ENCODE assay signal across 11 cellular contexts in genomic region chr18:10139783-10140410, GRCh38.
A peak's percentile ranks its signal among the peaks of the same experiment; 100 is the strongest.
DNase-seq lines count a peak whose midpoint lies in the region; ATAC-seq, FAIRE-seq and TF ChIP-seq lines count a peak whose summit lies in the region.
"Had no signal": no experiment of that assay in that cellular context is flagged by ENCODE, and none has a peak within 500 bp of the region (broad histone marks: within the 10 kb centered on the region; RNA-seq: fewer than 3 reads in every experiment).

No MANE protein-coding gene starts in this region.

- H3K27ac ChIP-seq in epithelial cell of prostate (no peak overlapping the region), pancreas (peak overlapping the region; percentile 2 to 78 (median 62))

- peaks cover 6 to 16% (median 9%) of the 10 kb centered on the region in 3 donors for H3K4me1 ChIP-seq in pancreas

- ATAC-seq in pancreas (peak in 1 of 4 donors; percentile 11), GM18907 (IDR thresholded peaks at IDR 0.05; ENCODE audit: unreplicated experiment) (no peak), HG02840 (IDR thresholded peaks at IDR 0.05; ENCODE audit: low FRiP score, unreplicated experiment) (no peak)
- ATAC-seq: natural killer cell treated with Interleukin-12 subunit alpha and Interleukin-12 subunit beta and Interleukin-15 and Interleukin-18, amount 100 ng/mL, for 72 hours; stimulated activated naive CD8-positive, alpha-beta T cell treated with anti-CD3 and anti-CD28 coated beads, Interleukin-15, Interleukin-2, amounts not matched to agents 100 U/mL and 50 U/mL, for 24 hours had no signal

- no peaks in the 10 kb centered on the region for H3K9me3 ChIP-seq in pancreas

- no peak for FAIRE-seq in pancreas (lab: Jason Lieb, UNC)

- peak; percentile 91 for DNase-seq in EH (ENCODE audit: low read depth)
- peak; percentile 9 for DNase-seq in NCI-H460 (ENCODE audit: extremely low read depth, low read depth)
- DNase-seq in epithelial cell of prostate (ENCODE audit: low read depth, low spot score): peak; percentile 24
- DNase-seq in pancreas: no peak
- no peak for DNase-seq in head of caudate nucleus
- DNase-seq in effector CD4-positive, alpha-beta T cell: no peak
- DNase-seq: activated CD4-positive, alpha-beta T cell treated with anti-CD3 and anti-CD28 coated beads, Interleukin-2, amount 10 ng/mL, durations not matched to agents 24 days and 14 days; stimulated activated naive CD8-positive, alpha-beta T cell treated with anti-CD3 and anti-CD28 coated beads, Interleukin-15, Interleukin-2, amounts not matched to agents 100 U/mL and 50 U/mL, for 24 hours had no signal

- intact Hi-C loops in pancreas (cut with DNase I) (no loop called here), head of caudate nucleus (cut with DNase I) (no loop called here)

- H3K36me3 ChIP-seq in pancreas: no peaks in the 10 kb centered on the region

- no peak for TF ChIP-seq CTCF in pancreas (IDR thresholded peaks at IDR 0.05)

- no peak overlapping the region for H3K4me3 ChIP-seq in pancreas

- no peaks in the 10 kb centered on the region for H3K27me3 ChIP-seq in pancreas

- 83 to 89% methylated on average over 7 of the region's 7 CpGs for WGBS in pancreas, 2 donors

Comparison
In these comparisons a context has a peak if more than half of its experiments do, and no peak if none do; other contexts are left out.
1. DNase-seq: peak in EH (single experiment), NCI-H460 (single experiment) and epithelial cell of prostate (single experiment); none in pancreas (0 of 6), head of caudate nucleus (0 of 42) and effector CD4-positive, alpha-beta T cell (single experiment).